8 cellular contexts compared by ENCODE assay signal in the genomic region with DNA sequence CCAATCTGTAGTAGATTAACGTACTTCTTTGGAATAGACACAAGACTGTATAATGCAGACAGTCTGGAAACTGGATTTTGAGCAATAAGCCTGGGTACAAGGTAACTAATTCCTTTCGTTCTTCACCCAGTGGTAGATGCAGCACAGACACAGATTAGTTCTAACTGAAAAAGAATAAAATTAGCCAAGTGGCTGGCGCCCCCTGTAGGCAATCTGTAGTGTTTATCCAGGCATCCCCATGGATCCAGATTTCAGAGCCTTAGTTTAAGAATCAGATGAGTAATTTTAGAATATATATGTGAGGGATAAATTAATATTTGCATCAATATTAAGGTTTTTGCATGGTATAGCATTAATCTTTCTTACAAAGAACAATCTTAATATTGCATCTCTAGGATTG.
DNase-seq lines count a peak whose midpoint lies in the region; ATAC-seq and TF ChIP-seq lines count a peak whose summit lies in the region.

No MANE protein-coding gene starts in this region.

- no peak for TF ChIP-seq RAD21 in HCT116 (IDR thresholded peaks at IDR 0.05; ENCODE audit: low read depth)

- no peak overlapping the region for H2AFZ ChIP-seq in HCT116 (ENCODE audit: low read depth, low read length, poor library complexity, severe bottlenecking)

- no peak for TF ChIP-seq EP300 in gastroesophageal sphincter (IDR thresholded peaks at IDR 0.05)

- H3K27ac ChIP-seq in HCT116 (ENCODE audit: low read depth, low read length) = no peak overlapping the region
- H3K27ac ChIP-seq in gastroesophageal sphincter = no peak overlapping the region
- no peak overlapping the region for H3K27ac ChIP-seq in testis

- H3K4me3 ChIP-seq in HCT116 (replicated peaks in 1 of 2; ENCODE audit: low read depth in 1 of 2, low read length in 2 of 2) = no peak overlapping the region
- H3K4me3 ChIP-seq in gastroesophageal sphincter = no peak overlapping the region
- no peak overlapping the region for H3K4me3 ChIP-seq in testis

- RAD21 ChIA-PET in HCT116 (lab: Charles Lee; ENCODE audit: low non-redundant PET in 1 of 2, low total read pairs in 2 of 2, uncharacterized antibody in 2 of 2, unreplicated experiment in 2 of 2) = no interaction called here

- TF ChIP-seq CTCF in HCT116 (IDR thresholded peaks at IDR 0.05 in 2 of 3, conservative IDR thresholded peaks at IDR 0.05 in 1 of 3; ENCODE audit: borderline replicate concordance in 1 of 3, insufficient read depth in 1 of 3, low read depth in 2 of 3, low read length in 2 of 3) (peak in 2 of 3 experiments; percentile 14 to 24; a peak in 1 of 6 replicates), gastroesophageal sphincter (IDR thresholded peaks at IDR 0.05) (peak; percentile 12 to 58 (median 28)), testis (IDR thresholded peaks at IDR 0.05) (peak; percentile 34 to 75 (median 55))

- ATAC-seq in HCT116 (no peak), gastroesophageal sphincter (no peak), esophagus mucosa (no peak)

- intact Hi-C loops in HCT116 (cut with micrococcal nuclease) (no loop called here), testis (cut with DNase I; ENCODE audit: low total_unique reads) (no loop called here)

- H3K36me3 ChIP-seq in HCT116 (ENCODE audit: control insufficient read depth in 1 of 2, insufficient read depth in 2 of 2, low read length in 2 of 2) = no peaks in the 10 kb centered on the region
- no peaks in the 10 kb centered on the region for H3K36me3 ChIP-seq in gastroesophageal sphincter
- H3K36me3 ChIP-seq in testis (ENCODE audit: low read depth, missing control alignments) = no peaks in the 10 kb centered on the region

- H3K4me1 ChIP-seq in HCT116 (ENCODE audit: control insufficient read depth in 1 of 2, insufficient read depth in 2 of 2, low read length in 2 of 2) (no peaks in the 10 kb centered on the region), gastroesophageal sphincter (no peaks in the 10 kb centered on the region), testis (no peaks in the 10 kb centered on the region)

- H3K4me2 ChIP-seq in HCT116 (ENCODE audit: low read length) = no peak overlapping the region

- POLR2A ChIA-PET in HCT116 (lab: Charles Lee) = no interaction called here

- no peaks in the 10 kb centered on the region for H3K79me2 ChIP-seq in HCT116 (ENCODE audit: insufficient read depth, low read length)

- H3K9me3 ChIP-seq in HCT116 (ENCODE audit: control insufficient read depth in 1 of 2, insufficient read depth in 1 of 2, low read depth in 1 of 2, low read length in 2 of 2) = peaks cover 10 to 11% of the 10 kb centered on the region in 2 experiments; a peak in 2 of 4 replicates
- H3K9me3 ChIP-seq in gastroesophageal sphincter = no peaks in the 10 kb centered on the region
- H3K9me3 ChIP-seq in testis = no peaks in the 10 kb centered on the region

- BruUV-seq in HCT116 (replicated peaks; lab: Mats Ljungman, UMichigan) = no TSS peak

- H3K27me3 ChIP-seq in HCT116 (ENCODE audit: insufficient read depth, low read length) = no peaks in the 10 kb centered on the region
- no peaks in the 10 kb centered on the region for H3K27me3 ChIP-seq in gastroesophageal sphincter
- H3K27me3 ChIP-seq in testis = no peaks in the 10 kb centered on the region

- CTCF ChIA-PET in HCT116 (lab: Charles Lee) = no interaction called here

- no peak for TF ChIP-seq POLR2A in HCT116 (IDR thresholded peaks at IDR 0.05; ENCODE audit: borderline replicate concordance, extremely low read depth, insufficient read depth, insufficient read length)
- no peak for TF ChIP-seq POLR2A in gastroesophageal sphincter (IDR thresholded peaks at IDR 0.05)
- TF ChIP-seq POLR2A in testis (IDR thresholded peaks at IDR 0.05) = no peak

- no peaks in the 10 kb centered on the region for H4K20me1 ChIP-seq in HCT116 (ENCODE audit: insufficient read depth)

- 27 to 37% methylated on average over 3 of the region's 3 CpGs for whole genome bisulfite sequencing in gastroesophageal sphincter (ENCODE audit: low coverage in 1 of 2), 2 donors
- WGBS in testis, 2 donors = 23 to 36% methylated on average over 3 of the region's 3 CpGs

- no peak overlapping the region for H3K9ac ChIP-seq in HCT116 (ENCODE audit: low read length)

- DNase-seq in D341Med (ENCODE audit: low spot score) = peak; percentile 40
- DNase-seq in HCT116 (ENCODE audit: low read depth, low spot score) = no peak
- peak; percentile 78 for DNase-seq in OCI-M1 (lab: John Stamatoyannopoulos, UW)
- DNase-seq in testis = peak; percentile 78
- no peak for DNase-seq in EL
- DNase-seq in NCI-H226 = no peak

- H3K9me2 ChIP-seq in HCT116 (ENCODE audit: insufficient read depth) = no peaks in the 10 kb centered on the region

TF ChIP-seq in HCT116, 20 proteins besides CTCF, POLR2A, EP300 and RAD21:
- TF ChIP-seq CEBPB (IDR thresholded peaks at IDR 0.05; ENCODE audit: low read depth) (no peak), ZBTB33 (IDR thresholded peaks at IDR 0.05; ENCODE audit: extremely low read depth, insufficient replicate concordance, low read length) (no peak), ATF3 (IDR thresholded peaks at IDR 0.05) (no peak), ELF1 (IDR thresholded peaks at IDR 0.05; ENCODE audit: borderline replicate concordance, low read depth) (no peak), ZNF274 (IDR thresholded peaks at IDR 0.05; ENCODE audit: low read depth, low read length) (no peak), EZH2phosphoT487 (IDR thresholded peaks at IDR 0.05; ENCODE audit: borderline replicate concordance) (no peak), ZFX (IDR thresholded peaks at IDR 0.05) (no peak), FOSL1 (IDR thresholded peaks at IDR 0.05; ENCODE audit: low read depth) (no peak), EGR1 (IDR thresholded peaks at IDR 0.05; ENCODE audit: low read depth) (no peak), EZH2 (IDR thresholded peaks at IDR 0.05) (no peak), SIN3A (IDR thresholded peaks at IDR 0.05; ENCODE audit: low read depth) (no peak), CBX3 (IDR thresholded peaks at IDR 0.05; ENCODE audit: low read depth) (no peak), POLR2AphosphoS5 (IDR thresholded peaks at IDR 0.05; ENCODE audit: low read depth, low read length) (no peak), SRF (IDR thresholded peaks at IDR 0.05; ENCODE audit: low read depth) (no peak), JUND (IDR thresholded peaks at IDR 0.05) (no peak), SP1 (IDR thresholded peaks at IDR 0.05; ENCODE audit: low read depth) (no peak), MAX (IDR thresholded peaks at IDR 0.05) (no peak)
- TF ChIP-seq, protein P1, sequence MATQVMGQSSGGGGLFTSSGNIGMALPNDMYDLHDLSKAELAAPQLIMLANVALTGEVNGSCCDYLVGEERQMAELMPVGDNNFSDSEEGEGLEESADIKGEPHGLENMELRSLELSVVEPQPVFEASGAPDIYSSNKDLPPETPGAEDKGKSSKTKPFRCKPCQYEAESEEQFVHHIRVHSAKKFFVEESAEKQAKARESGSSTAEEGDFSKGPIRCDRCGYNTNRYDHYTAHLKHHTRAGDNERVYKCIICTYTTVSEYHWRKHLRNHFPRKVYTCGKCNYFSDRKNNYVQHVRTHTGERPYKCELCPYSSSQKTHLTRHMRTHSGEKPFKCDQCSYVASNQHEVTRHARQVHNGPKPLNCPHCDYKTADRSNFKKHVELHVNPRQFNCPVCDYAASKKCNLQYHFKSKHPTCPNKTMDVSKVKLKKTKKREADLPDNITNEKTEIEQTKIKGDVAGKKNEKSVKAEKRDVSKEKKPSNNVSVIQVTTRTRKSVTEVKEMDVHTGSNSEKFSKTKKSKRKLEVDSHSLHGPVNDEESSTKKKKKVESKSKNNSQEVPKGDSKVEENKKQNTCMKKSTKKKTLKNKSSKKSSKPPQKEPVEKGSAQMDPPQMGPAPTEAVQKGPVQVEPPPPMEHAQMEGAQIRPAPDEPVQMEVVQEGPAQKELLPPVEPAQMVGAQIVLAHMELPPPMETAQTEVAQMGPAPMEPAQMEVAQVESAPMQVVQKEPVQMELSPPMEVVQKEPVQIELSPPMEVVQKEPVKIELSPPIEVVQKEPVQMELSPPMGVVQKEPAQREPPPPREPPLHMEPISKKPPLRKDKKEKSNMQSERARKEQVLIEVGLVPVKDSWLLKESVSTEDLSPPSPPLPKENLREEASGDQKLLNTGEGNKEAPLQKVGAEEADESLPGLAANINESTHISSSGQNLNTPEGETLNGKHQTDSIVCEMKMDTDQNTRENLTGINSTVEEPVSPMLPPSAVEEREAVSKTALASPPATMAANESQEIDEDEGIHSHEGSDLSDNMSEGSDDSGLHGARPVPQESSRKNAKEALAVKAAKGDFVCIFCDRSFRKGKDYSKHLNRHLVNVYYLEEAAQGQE (IDR thresholded peaks at IDR 0.05; ENCODE audit: low read depth) = no peak

Comparison
In these comparisons a context has a peak if more than half of its experiments do, and no peak if none do; other contexts are left out.
1. DNase-seq: peak in D341Med (single experiment), OCI-M1 (single experiment) and testis (single experiment); none in HCT116 (single experiment), EL (single experiment) and NCI-H226 (single experiment).
2. Peak in every context shown above with its lines, with median percentiles within 50 percentile points of each other: CTCF ChIP-seq.